ENCODE assay signal across 12 cellular contexts in the genomic region with DNA sequence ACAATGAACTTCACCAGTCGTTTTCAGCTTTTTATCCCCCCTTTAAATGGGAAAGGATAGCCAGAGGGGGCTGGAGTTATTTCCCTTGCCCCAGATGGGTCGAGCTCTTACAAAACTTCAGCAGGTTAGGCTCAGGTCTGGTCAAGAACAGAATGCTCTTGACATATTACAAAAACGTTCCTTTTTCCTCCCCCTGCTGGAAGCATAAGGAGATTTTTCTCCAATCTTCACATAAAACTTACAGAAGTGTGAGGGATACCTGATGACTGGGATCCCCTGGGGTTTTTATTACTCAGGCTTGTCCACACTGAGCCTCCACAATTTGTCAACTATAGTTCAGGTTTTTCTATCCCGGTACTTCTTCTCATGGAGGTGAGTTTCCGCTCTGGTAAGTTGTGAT.
DNase-seq lines count a peak whose midpoint lies in the region; ATAC-seq and TF ChIP-seq lines count a peak whose summit lies in the region.
"Had no signal": no experiment of that assay in that cellular context is flagged by ENCODE, and none has a peak within 500 bp of the region (broad histone marks: within the 10 kb centered on the region; RNA-seq: fewer than 3 reads in every experiment).

No MANE protein-coding gene starts in this region.

- H3K4me1 Mint-ChIP-seq in CD4-positive, alpha-beta T cell (ENCODE audit: low read depth), result no peaks in the 10 kb centered on the region
- H3K4me1 Mint-ChIP-seq in HFFc6 (ENCODE audit: low read depth), result peaks cover 29% of the 10 kb centered on the region
- no peaks in the 10 kb centered on the region for H3K4me1 Mint-ChIP-seq in activated T-helper 17 cell treated with anti-CD3 and anti-CD28 coated beads, Interleukin-2, amount 50 U/mL, for 72 hours
- H3K4me1 Mint-ChIP-seq: T-cell had no signal

- CTCF ChIA-PET in CD4-positive, alpha-beta T cell (lab: Charles Lee), result interaction anchor here (1.8 kb wide), 1 partner anchor 71 kb away, joined by 4 read pairs; no protein-coding TSS in a partner anchor

- no peaks in the 10 kb centered on the region for H3K4me1 ChIP-seq in lower lobe of right lung

- H3K4me3 Mint-ChIP-seq in CD4-positive, alpha-beta T cell, result no peak overlapping the region
- no peak overlapping the region for H3K4me3 Mint-ChIP-seq in HFFc6
- no peak overlapping the region for H3K4me3 Mint-ChIP-seq in activated T-helper 17 cell treated with anti-CD3 and anti-CD28 coated beads, Interleukin-2, amount 50 U/mL, for 72 hours
- H3K4me3 Mint-ChIP-seq: activated T-cell treated with anti-CD3 and anti-CD28 coated beads, Interleukin-2, amount 50 U/mL, for 72 hours; T-cell had no signal

- intact Hi-C loops in CD4-positive, alpha-beta T cell (cut with DNase I, micrococcal nuclease), result loop anchor here (1.0 kb wide), 2 partner anchors 69 to 70 kb away; no protein-coding TSS in a partner anchor
- intact Hi-C loops in lower lobe of right lung (cut with DNase I), result no loop called here

- no peaks in the 10 kb centered on the region for H3K9me3 Mint-ChIP-seq in CD4-positive, alpha-beta T cell
- peaks cover 5% of the 10 kb centered on the region for H3K9me3 Mint-ChIP-seq in HFFc6
- H3K9me3 Mint-ChIP-seq in activated T-helper 17 cell treated with anti-CD3 and anti-CD28 coated beads, Interleukin-2, amount 50 U/mL, for 72 hours, result peaks cover under 1% of the 10 kb centered on the region
- H3K9me3 Mint-ChIP-seq: T-cell had no signal

- no peak overlapping the region for H3K27ac Mint-ChIP-seq in CD4-positive, alpha-beta T cell
- H3K27ac Mint-ChIP-seq in HFFc6, result no peak overlapping the region
- H3K27ac Mint-ChIP-seq in activated T-helper 17 cell treated with anti-CD3 and anti-CD28 coated beads, Interleukin-2, amount 50 U/mL, for 72 hours, result no peak overlapping the region
- H3K27ac Mint-ChIP-seq: activated T-cell treated with anti-CD3 and anti-CD28 coated beads, Interleukin-2, amount 50 U/mL, for 72 hours; T-cell had no signal

- POLR2A ChIA-PET in CD4-positive, alpha-beta T cell (lab: Charles Lee), result interaction anchor here (0.5 to 1.5 kb wide), 2 partner anchors 69 to 73 kb away, joined by 4 read pairs; no protein-coding TSS in a partner anchor

- H3K27me3 Mint-ChIP-seq in CD4-positive, alpha-beta T cell, result peaks cover 27% of the 10 kb centered on the region
- peaks cover 8% of the 10 kb centered on the region for H3K27me3 Mint-ChIP-seq in HFFc6 (ENCODE audit: insufficient read depth)
- no peaks in the 10 kb centered on the region for H3K27me3 Mint-ChIP-seq in activated T-helper 17 cell treated with anti-CD3 and anti-CD28 coated beads, Interleukin-2, amount 50 U/mL, for 72 hours

- no peaks in the 10 kb centered on the region for H3K36me3 ChIP-seq in lower lobe of right lung

- no peaks in the 10 kb centered on the region for H3K27me3 ChIP-seq in CD4-positive, alpha-beta T cell (ENCODE audit: control insufficient read depth, insufficient read depth, low read length)
- H3K27me3 ChIP-seq in lower lobe of right lung (ENCODE audit: low read depth), result no peaks in the 10 kb centered on the region

- no peak for DNase-seq in CD4-positive, alpha-beta T cell
- DNase-seq in HFFc6 (peak; percentile 27), lower lobe of right lung (no peak), hypothalamus (lab: John Stamatoyannopoulos, UW) (no peak)
- no peak for DNase-seq in NK-92 treated with Interleukin-12 subunit alpha and Interleukin-12 subunit beta, amount 100 ng/mL, for 24 hours (lab: John Stamatoyannopoulos, UW)
- no peak for DNase-seq in activated naive CD4-positive, alpha-beta T cell (lab: John Stamatoyannopoulos, UW)
- DNase-seq: activated T-cell treated with anti-CD3 and anti-CD28 coated beads, Interleukin-2, amount 50 U/mL, for 72 hours; NCI-H1694; stimulated activated naive CD4-positive, alpha-beta T cell treated with Interleukin-2 at 50 U/mL for 16 hours; T-cell had no signal

- H3K4me3 ChIP-seq in lower lobe of right lung, result no peak overlapping the region

- no peak for ATAC-seq in CD4-positive, alpha-beta T cell (ENCODE audit: poor library complexity)
- ATAC-seq in activated T-helper 17 cell treated with anti-CD3 and anti-CD28 coated beads, Interleukin-2, amount 50 U/mL, for 72 hours (replicated peaks), result peak; percentile 34
- ATAC-seq in lower lobe of right lung (peak in 1 of 2 donors; percentile 47), HG02840 (IDR thresholded peaks at IDR 0.05; ENCODE audit: low FRiP score, unreplicated experiment) (no peak)
- ATAC-seq: activated T-cell treated with anti-CD3 and anti-CD28 coated beads, Interleukin-2, amount 50 U/mL, for 72 hours; T-cell had no signal

- no peak overlapping the region for H3K27ac ChIP-seq in CD4-positive, alpha-beta T cell (ENCODE audit: low read depth, low read length)
- no peak overlapping the region for H3K27ac ChIP-seq in lower lobe of right lung

- peak; percentile 29 for TF ChIP-seq CTCF in CD4-positive, alpha-beta T cell (IDR thresholded peaks at IDR 0.05)
- peak; percentile 77 for TF ChIP-seq CTCF in HFFc6 (IDR thresholded peaks at IDR 0.05)
- TF ChIP-seq CTCF in lower lobe of right lung (IDR thresholded peaks at IDR 0.05), result peak; percentile 18

- H3K9me3 ChIP-seq in CD4-positive, alpha-beta T cell (ENCODE audit: control insufficient read depth, low read length), result no peaks in the 10 kb centered on the region
- H3K9me3 ChIP-seq in lower lobe of right lung, result no peaks in the 10 kb centered on the region

- H3K36me3 Mint-ChIP-seq in CD4-positive, alpha-beta T cell (ENCODE audit: low read depth), result no peaks in the 10 kb centered on the region
- H3K36me3 Mint-ChIP-seq in HFFc6 (ENCODE audit: low read depth), result no peaks in the 10 kb centered on the region
- H3K36me3 Mint-ChIP-seq in activated T-helper 17 cell treated with anti-CD3 and anti-CD28 coated beads, Interleukin-2, amount 50 U/mL, for 72 hours (ENCODE audit: low read depth), result no peaks in the 10 kb centered on the region
- H3K36me3 Mint-ChIP-seq: T-cell had no signal

Comparison
In these comparisons a context has a peak if more than half of its experiments do, and no peak if none do; other contexts are left out.
1. CTCF ChIP-seq: peak in every context shown above with its lines; median percentile 77 in HFFc6; 29 in CD4-positive, alpha-beta T cell; 18 in lower lobe of right lung.